In genomic region chr2:41922177-41922576, GRCh38 we compare ENCODE assay signal across 14 cellular contexts.
DNase-seq lines count a peak whose midpoint lies in the region; ATAC-seq, FAIRE-seq and TF ChIP-seq lines count a peak whose summit lies in the region.
"Had no signal": no experiment of that assay in that cellular context is flagged by ENCODE, and none has a peak within 500 bp of the region (broad histone marks: within the 10 kb centered on the region; RNA-seq: fewer than 3 reads in every experiment).

No MANE protein-coding gene starts in this region.

- no peaks in the 10 kb centered on the region for H3K4me1 ChIP-seq in aorta (ENCODE audit: control insufficient read depth in 1 of 2, insufficient read depth in 2 of 2, low read length in 2 of 2)

- intact Hi-C loops in Right ventricle myocardium inferior (cut with DNase I), result no loop called here
- intact Hi-C loops in cardiac septum (cut with DNase I), result loop anchor here (5.0 kb wide), 1 partner anchor 50 kb away; no protein-coding TSS in a partner anchor
- intact Hi-C loops in aorta (cut with DNase I), result no loop called here

- DNase-seq in Right ventricle myocardium inferior (ENCODE audit: missing footprints), result no peak
- no peak for DNase-seq in cardiac septum (ENCODE audit: low spot score)
- peak; percentile 97 for DNase-seq in amniotic epithelial cell (ENCODE audit: low read depth)
- DNase-seq in kidney glomerular epithelial cell (lab: John Stamatoyannopoulos, UW), result peak; percentile 48
- no peak for DNase-seq in aorta
- no peak for DNase-seq in stimulated activated CD4-positive, alpha-beta T cell treated with anti-CD3 and anti-CD28 coated beads, Interleukin-1b, Interleukin-23, amount 100 ng/mL, for 48 hours
- DNase-seq in H54 (ENCODE audit: insufficient read length, low spot score), result no peak
- DNase-seq in HEK293T (ENCODE audit: extremely low spot score), result no peak
- DNase-seq: activated T-cell treated with anti-CD3 and anti-CD28 coated beads for 4 hours; effector CD8-positive, alpha-beta T cell; natural killer cell; NCI-H2227 treated with DMSO at 0.1 percent for 48 hours; SHP77 had no signal

- H3K9me3 ChIP-seq in aorta (ENCODE audit: control insufficient read depth, low read length), result no peaks in the 10 kb centered on the region

- FAIRE-seq in H54 (lab: Jason Lieb, UNC), result no peak

- no peak for TF ChIP-seq POLR2A in H54 (IDR thresholded peaks at IDR 0.05; ENCODE audit: low read depth, low read length)

- CTCF ChIA-PET in HEK293T (lab: Yijun Ruan, JAX), result no interaction called here

- ATAC-seq in Right ventricle myocardium inferior (peak; percentile 66), aorta (ENCODE audit: low FRiP score) (peak; percentile 19)
- ATAC-seq: natural killer cell, WTC11 had no signal

- no peak overlapping the region for H3K27ac ChIP-seq in aorta (ENCODE audit: low read depth in 1 of 2, low read length in 2 of 2)

- 47 to 62% methylated on average over 5 of the region's 5 CpGs for WGBS in aorta, 2 donors

- POLR2A ChIA-PET in HEK293T (lab: Yijun Ruan, JAX), result no interaction called here

- H3K27me3 ChIP-seq in aorta (ENCODE audit: control insufficient read depth in 1 of 2, insufficient read depth in 2 of 2, low read length in 1 of 2), result no peaks in the 10 kb centered on the region

- no peak overlapping the region for H3K4me3 ChIP-seq in aorta (ENCODE audit: low read length in 2 of 2)

- no peaks in the 10 kb centered on the region for H3K36me3 ChIP-seq in aorta (ENCODE audit: control insufficient read depth in 1 of 2, insufficient read depth in 2 of 2, low read length in 1 of 2)

TF ChIP-seq in HEK293T, 16 proteins besides CTCF, POLR2A, EP300 and RAD21:
- no peak for TF ChIP-seq L3MBTL2 (conservative IDR thresholded peaks at IDR 0.05)
- TF ChIP-seq ZNF384 (IDR thresholded peaks at IDR 0.05), result no peak
- no peak for TF ChIP-seq BHLHE40 (IDR thresholded peaks at IDR 0.05; ENCODE audit: borderline replicate concordance)
- TF ChIP-seq ARNT (IDR thresholded peaks at IDR 0.05), result no peak
- TF ChIP-seq SUZ12 (IDR thresholded peaks at IDR 0.05), result no peak
TF ChIP-seq in HEK293T: peak in this region for 0.

Comparison
In these comparisons a context has a peak if more than half of its experiments do, and no peak if none do; other contexts are left out.
1. DNase-seq: peak in amniotic epithelial cell (single experiment) and kidney glomerular epithelial cell (single experiment); none in Right ventricle myocardium inferior (single experiment), cardiac septum (single experiment), aorta (0 of 2), stimulated activated CD4-positive, alpha-beta T cell treated with anti-CD3 and anti-CD28 coated beads, Interleukin-1b, Interleukin-23, amount 100 ng/mL, for 48 hours (single experiment), H54 (single experiment) and HEK293T (single experiment).